17 cellular contexts compared by ENCODE assay signal in genomic region chr13:65095697-65096096, GRCh38.
DNase-seq lines count a peak whose midpoint lies in the region; ATAC-seq and TF ChIP-seq lines count a peak whose summit lies in the region.
"Had no signal": no experiment of that assay in that cellular context is flagged by ENCODE, and none has a peak within 500 bp of the region (broad histone marks: within the 10 kb centered on the region; RNA-seq: fewer than 3 reads in every experiment).

No MANE protein-coding gene starts in this region.

- H3K4me1 ChIP-seq in H9 (ENCODE audit: insufficient read depth, low read length), result no peaks in the 10 kb centered on the region
- H3K4me1 ChIP-seq: BLaER1 treated with 17β-estradiol and CSF1 and Interleukin-3, amounts not matched to agents 10 nM and 100 nM had no signal

- peak overlapping the region; percentile 65 for H3K4me3 ChIP-seq in SK-N-MC
- H3K4me3 ChIP-seq: BLaER1 treated with 17β-estradiol and CSF1 and Interleukin-3, amounts not matched to agents 10 nM and 100 nM had no signal

- no peak overlapping the region for H3K56ac ChIP-seq in H9 (ENCODE audit: insufficient read length, low read depth, low read length)

- no peak overlapping the region for H3K14ac ChIP-seq in H9 (ENCODE audit: insufficient read depth, low read length)

- H4K8ac ChIP-seq in H9 (replicated peaks; ENCODE audit: insufficient read length, low read depth, low read length), result no peak overlapping the region

- no peak for ATAC-seq in HG03442 (IDR thresholded peaks at IDR 0.05; ENCODE audit: unreplicated experiment)
- ATAC-seq: HepG2, PC-3 had no signal

- H2AK5ac ChIP-seq in H9 (ENCODE audit: insufficient read length, low read length), result no peak overlapping the region

- no peaks in the 10 kb centered on the region for H4K20me1 ChIP-seq in H9 (ENCODE audit: control insufficient read depth, insufficient read depth, insufficient read length)
- H4K20me1 ChIP-seq: BLaER1 treated with 17β-estradiol and CSF1 and Interleukin-3, amounts not matched to agents 10 nM and 100 nM had no signal

- intact Hi-C loops in activated CD4-positive, alpha-beta memory T cell treated with anti-CD3 and anti-CD28 coated beads for 36 hours (cut with micrococcal nuclease), result no loop called here

- no peak overlapping the region for H2BK120ac ChIP-seq in H9 (ENCODE audit: low read depth, low read length, poor library complexity, severe bottlenecking)

- H2BK5ac ChIP-seq in H9 (ENCODE audit: insufficient read length, low read length), result no peak overlapping the region

- POLR2A ChIA-PET in activated CD4-positive, alpha-beta memory T cell treated with anti-CD3 and anti-CD28 coated beads for 36 hours (lab: Charles Lee), result no interaction called here

- H3K27me3 ChIP-seq in H9 (ENCODE audit: insufficient read depth, low read length), result no peaks in the 10 kb centered on the region
- H3K27me3 ChIP-seq: BLaER1 treated with 17β-estradiol and CSF1 and Interleukin-3, amounts not matched to agents 10 nM and 100 nM had no signal

- CTCF ChIA-PET in activated CD4-positive, alpha-beta memory T cell treated with anti-CD3 and anti-CD28 coated beads for 36 hours (lab: Charles Lee), result no interaction called here

- H3K36me3 ChIP-seq in SK-N-MC (ENCODE audit: insufficient read depth, low read length), result no peaks in the 10 kb centered on the region
- H3K36me3 ChIP-seq: BLaER1 treated with 17β-estradiol and CSF1 and Interleukin-3, amounts not matched to agents 10 nM and 100 nM had no signal

- WGBS in H9 (ENCODE audit: extremely low coverage, insufficient read length, low lambda C conversion rate), result no CpG with 5 or more reads among the region's 5 CpGs

- no peaks in the 10 kb centered on the region for H3K36me3 Mint-ChIP-seq in H9 (ENCODE audit: insufficient read depth in 1 of 3, low read depth in 3 of 3)
- no peaks in the 10 kb centered on the region for H3K36me3 Mint-ChIP-seq in activated CD4-positive, alpha-beta memory T cell treated with anti-CD3 and anti-CD28 coated beads for 36 hours

- no peak overlapping the region for H3K18ac ChIP-seq in H9 (ENCODE audit: insufficient read length, low read depth, low read length)

- H2BK15ac ChIP-seq in H9 (ENCODE audit: low read depth, low read length), result no peak overlapping the region

- H3K23ac ChIP-seq in H9 (ENCODE audit: insufficient read length, low read depth, low read length), result no peak overlapping the region

- no peaks in the 10 kb centered on the region for H3K27me3 Mint-ChIP-seq in H9 (ENCODE audit: low read depth)
- H3K27me3 Mint-ChIP-seq in activated CD4-positive, alpha-beta memory T cell treated with anti-CD3 and anti-CD28 coated beads for 36 hours, result no peaks in the 10 kb centered on the region
- H3K27me3 Mint-ChIP-seq: CD4-positive, alpha-beta T cell had no signal

- H3K9me3 Mint-ChIP-seq in H9, result 0 out of 5 replicates have a peak, but pooled peaks cover 0 to 1% of the 10 kb centered on the region in 2 experiments
- H3K9me3 Mint-ChIP-seq in activated CD4-positive, alpha-beta memory T cell treated with anti-CD3 and anti-CD28 coated beads for 36 hours, result peaks cover 10% of the 10 kb centered on the region

- H4K5ac ChIP-seq in H9 (ENCODE audit: insufficient read length, low read depth, low read length), result no peak overlapping the region

- no peaks in the 10 kb centered on the region for H3K23me2 ChIP-seq in H9 (ENCODE audit: insufficient read length, low read depth, low read length, poor library complexity, severe bottlenecking)

- H3K4ac ChIP-seq in H9 (ENCODE audit: low read depth, low read length), result no peak overlapping the region

- H2BK20ac ChIP-seq in H9 (ENCODE audit: low read depth, low read length, poor library complexity, severe bottlenecking), result no peak overlapping the region

- no peak overlapping the region for H3T11ph ChIP-seq in H9 (ENCODE audit: low read length)

- H3K9ac ChIP-seq in SK-N-MC (ENCODE audit: insufficient read length) (no peak overlapping the region), H9 (ENCODE audit: extremely low read depth, insufficient read length, low read length) (no peak overlapping the region)
- H3K9ac ChIP-seq: BLaER1 treated with 17β-estradiol and CSF1 and Interleukin-3, amounts not matched to agents 10 nM and 100 nM had no signal

- peak overlapping the region; percentile 78 for H3K27ac ChIP-seq in SK-N-MC
- H3K27ac ChIP-seq in H9 (ENCODE audit: insufficient read length, low read depth, low read length), result no peak overlapping the region
- H3K27ac ChIP-seq: BLaER1 treated with 17β-estradiol and CSF1 and Interleukin-3, amounts not matched to agents 10 nM and 100 nM had no signal

- no peak overlapping the region for H3K4me2 ChIP-seq in H9 (ENCODE audit: insufficient read depth, insufficient read length, low read length)
- H3K4me2 ChIP-seq: BLaER1 treated with 17β-estradiol and CSF1 and Interleukin-3, amounts not matched to agents 10 nM and 100 nM had no signal

- H3K27ac Mint-ChIP-seq in H9, result no peak overlapping the region
- no peak overlapping the region for H3K27ac Mint-ChIP-seq in activated CD4-positive, alpha-beta memory T cell treated with anti-CD3 and anti-CD28 coated beads for 36 hours
- H3K27ac Mint-ChIP-seq: CD4-positive, alpha-beta T cell had no signal

- DNase-seq in DMS 273 (lab: John Stamatoyannopoulos, UW; ENCODE audit: unreplicated experiment), result peak; percentile 64
- DNase-seq in NCI-H1694 (lab: John Stamatoyannopoulos, UW), result peak; percentile 51
- no peak for DNase-seq in SK-N-MC (ENCODE audit: low read depth, low spot score)
- DNase-seq in fibroblast of the conjunctiva (ENCODE audit: low read depth), result peak; percentile 8
- DNase-seq in COR-L47 (lab: John Stamatoyannopoulos, UW), result no peak
- DNase-seq in H9, result no peak
- no peak for DNase-seq in activated CD4-positive, alpha-beta memory T cell treated with anti-CD3 and anti-CD28 coated beads for 36 hours
- DNase-seq: CD4-positive, alpha-beta T cell; Kasumi-1; MV-4-11; NCI-H1105; NCI-H1436 treated with DMSO at 0.1 percent for 48 hours; NCI-H2029; PC-3 had no signal

- H4K91ac ChIP-seq in H9 (ENCODE audit: insufficient read length, low read depth, low read length), result no peak overlapping the region

- no peak overlapping the region for H3K4me3 Mint-ChIP-seq in H9
- no peak overlapping the region for H3K4me3 Mint-ChIP-seq in activated CD4-positive, alpha-beta memory T cell treated with anti-CD3 and anti-CD28 coated beads for 36 hours
- H3K4me3 Mint-ChIP-seq: CD4-positive, alpha-beta T cell had no signal

- no peak for TF ChIP-seq CTCF in H9 (conservative IDR thresholded peaks at IDR 0.05)

- H3K79me1 ChIP-seq in H9 (ENCODE audit: insufficient read depth, low read depth, low read length, poor library complexity, severe bottlenecking), result no peaks in the 10 kb centered on the region

- no peaks in the 10 kb centered on the region for H3K4me1 Mint-ChIP-seq in H9
- no peaks in the 10 kb centered on the region for H3K4me1 Mint-ChIP-seq in activated CD4-positive, alpha-beta memory T cell treated with anti-CD3 and anti-CD28 coated beads for 36 hours (ENCODE audit: low read depth)

- no peaks in the 10 kb centered on the region for H3K79me2 ChIP-seq in H9 (ENCODE audit: insufficient read depth, low read length)

- H3K9me3 ChIP-seq in SK-N-MC (ENCODE audit: low read depth, low read length) (no peaks in the 10 kb centered on the region), H9 (ENCODE audit: control insufficient read depth, low read depth, low read length) (no peaks in the 10 kb centered on the region)

- no peak overlapping the region for H2BK12ac ChIP-seq in H9 (ENCODE audit: insufficient read length, low read depth, low read length)

- H2AFZ ChIP-seq in H9 (ENCODE audit: low read length), result no peak overlapping the region

Comparison
In these comparisons a context has a peak if more than half of its experiments do, and no peak if none do; other contexts are left out.
1. DNase-seq: peak in DMS 273 (single experiment), NCI-H1694 (single experiment) and fibroblast of the conjunctiva (single experiment); none in SK-N-MC (single experiment), COR-L47 (single experiment), H9 (single experiment) and activated CD4-positive, alpha-beta memory T cell treated with anti-CD3 and anti-CD28 coated beads for 36 hours (single experiment).